26 cellular contexts compared by ENCODE assay signal in genomic region chrX:39564751-39565150, GRCh38.
"Had no signal": no experiment of that assay in that cellular context is flagged by ENCODE, and none has a peak within 500 bp of the region (broad histone marks: within the 10 kb centered on the region; RNA-seq: fewer than 3 reads in every experiment).

No MANE protein-coding gene starts in this region.

- H3K27me3 ChIP-seq: neutrophil, ovary, stomach, testis, thyroid gland, transverse colon, uterus had no signal

- H3K4me3 ChIP-seq: left ventricle myocardium inferior, lung, mucosa of descending colon, ovary, skin epidermis, stomach, testis, thyroid gland, transverse colon, uterus had no signal

- H3K36me3 ChIP-seq: left ventricle myocardium inferior, neutrophil, ovary, stomach, thyroid gland, transverse colon, uterus had no signal

- H3K9me3 ChIP-seq: left ventricle myocardium inferior, mucosa of descending colon, neutrophil, ovary, testis, thyroid gland, transverse colon, uterus had no signal

- DNase-seq: hippocampal formation; kidney; left colon; left ventricle myocardium inferior; midbrain; mucosa of descending colon; naive thymus-derived CD4-positive, alpha-beta T cell; ovary; retina; right cardiac atrium; stimulated activated CD4-positive, alpha-beta T cell treated with anti-CD3 and anti-CD28 coated beads, Interleukin-12 subunit alpha, Interleukin-12 subunit beta, amount 100 ng/mL, for 4 hours; stimulated activated CD4-positive, alpha-beta T cell treated with anti-CD3 and anti-CD28 coated beads, Interleukin-15, amount 100 ng/mL, for 24 hours; stimulated activated CD4-positive, alpha-beta T cell treated with anti-CD3 and anti-CD28 coated beads, Interleukin-2, amount 100 ng/mL, for 24 hours; stimulated activated CD4-positive, alpha-beta T cell treated with anti-CD3 and anti-CD28 coated beads, Interleukin-4, amount 100 ng/mL, for 1 hour; stimulated activated naive B cell treated with anti-CD40 and anti-IgM and Interleukin-4, amounts not matched to agents 10 μg/mL and 1 μg/mL and 100 μg/mL, for 72 hours; stimulated activated naive CD8-positive, alpha-beta T cell treated with anti-CD3 and anti-CD28 coated beads, Interleukin-15, Interleukin-2, amounts not matched to agents 100 U/mL and 50 U/mL, for 24 hours; stomach; testis; thyroid gland; transverse colon; uterus had no signal

- ATAC-seq: left colon; mucosa of descending colon; naive thymus-derived CD4-positive, alpha-beta T cell; natural killer cell treated with Interleukin-12 subunit alpha and Interleukin-12 subunit beta and Interleukin-15 and Interleukin-18, amount 100 ng/mL, for 72 hours; right cardiac atrium; sciatic nerve; stimulated activated naive B cell treated with anti-CD40 and anti-IgM and Interleukin-4, amounts not matched to agents 10 μg/mL and 1 μg/mL and 100 μg/mL, for 72 hours; stimulated activated naive CD8-positive, alpha-beta T cell treated with anti-CD3 and anti-CD28 coated beads, Interleukin-15, Interleukin-2, amounts not matched to agents 100 U/mL and 50 U/mL, for 24 hours had no signal

- H3K27ac ChIP-seq: left ventricle myocardium inferior, neutrophil, ovary, skin epidermis, stomach, testis, thyroid gland, transverse colon, uterus had no signal

- H3K4me1 ChIP-seq: left ventricle myocardium inferior, stomach, testis, thyroid gland, transverse colon, uterus had no signal
